Comparison of ENCODE assay signal across 8 cellular contexts in the genomic region with DNA sequence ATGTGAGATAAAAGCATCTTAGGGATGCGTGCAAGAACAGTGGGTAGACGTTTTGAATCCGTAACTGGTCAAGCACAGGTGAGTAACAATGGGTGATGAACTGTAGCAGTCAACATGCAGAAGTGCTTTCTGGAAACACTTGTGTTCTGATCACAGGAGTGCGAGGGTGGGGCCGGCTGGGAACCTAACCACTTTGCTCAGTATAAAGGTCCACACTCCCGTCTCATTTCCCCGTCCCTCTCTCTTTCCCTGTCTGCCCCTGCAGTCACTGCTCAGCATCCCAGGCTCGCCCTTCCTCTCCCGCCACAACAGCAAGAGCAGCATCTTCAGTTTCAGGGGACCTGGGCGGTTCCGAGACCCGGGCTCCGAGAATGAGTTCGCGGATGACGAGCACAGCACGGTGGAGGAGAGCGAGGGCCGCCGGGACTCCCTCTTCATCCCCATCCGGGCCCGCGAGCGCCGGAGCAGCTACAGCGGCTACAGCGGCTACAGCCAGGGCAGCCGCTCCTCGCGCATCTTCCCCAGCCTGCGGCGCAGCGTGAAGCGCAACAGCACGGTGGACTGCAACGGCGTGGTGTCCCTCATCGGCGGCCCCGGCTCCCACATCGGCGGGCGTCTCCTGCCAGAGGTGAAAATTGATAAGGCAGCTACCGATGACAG.
DNase-seq lines count a peak whose midpoint lies in the region; TF ChIP-seq lines count a peak whose summit lies in the region.

No MANE protein-coding gene starts in this region.

- TF ChIP-seq CTCF in kidney epithelial cell (IDR thresholded peaks at IDR 0.05; ENCODE audit: insufficient read depth, low read length, poor library complexity, severe bottlenecking) = peak; percentile 36

- peak overlapping the region; percentile 13 for H3K4me3 ChIP-seq in kidney epithelial cell (ENCODE audit: low read depth, low read length)

- DNase-seq in T-helper 9 cell = peak; percentile 16
- DNase-seq in astrocyte of the hippocampus (ENCODE audit: low read depth, low spot score) = peak; percentile 79
- DNase-seq in kidney epithelial cell (ENCODE audit: low read depth) = no peak
- DNase-seq in stimulated activated CD8-positive, alpha-beta memory T cell treated with anti-CD3 and anti-CD28 coated beads, Interleukin-12 subunit alpha, Interleukin-12 subunit beta, amount 100 ng/mL, for 4 hours (ENCODE audit: low read depth) = peak; percentile 4
- DNase-seq in glomerular visceral epithelial cell (ENCODE audit: extremely low spot score) = no peak
- no peak for DNase-seq in NCI-H1930 (lab: John Stamatoyannopoulos, UW)
- no peak for DNase-seq in NCI-H2107 treated with DMSO at 0.1 percent for 48 hours (lab: John Stamatoyannopoulos, UW; ENCODE audit: unreplicated experiment)
- DNase-seq in DMS79 treated with DMSO at 0.1 percent for 48 hours (lab: John Stamatoyannopoulos, UW) = no peak

- H3K27me3 ChIP-seq in kidney epithelial cell (ENCODE audit: control insufficient read depth, insufficient read depth, low read length) = peaks cover 9% of the 10 kb centered on the region

- H3K36me3 ChIP-seq in kidney epithelial cell (ENCODE audit: control insufficient read depth, insufficient read depth, low read length) = no peaks in the 10 kb centered on the region

Comparison
In these comparisons a context has a peak if more than half of its experiments do, and no peak if none do; other contexts are left out.
1. DNase-seq: peak in T-helper 9 cell (single experiment), astrocyte of the hippocampus (single experiment) and stimulated activated CD8-positive, alpha-beta memory T cell treated with anti-CD3 and anti-CD28 coated beads, Interleukin-12 subunit alpha, Interleukin-12 subunit beta, amount 100 ng/mL, for 4 hours (single experiment); none in kidney epithelial cell (single experiment), glomerular visceral epithelial cell (single experiment), NCI-H1930 (0 of 2), NCI-H2107 treated with DMSO at 0.1 percent for 48 hours (single experiment) and DMS79 treated with DMSO at 0.1 percent for 48 hours (single experiment).